Comparison of ENCODE assay signal across 19 cellular contexts in the genomic region with DNA sequence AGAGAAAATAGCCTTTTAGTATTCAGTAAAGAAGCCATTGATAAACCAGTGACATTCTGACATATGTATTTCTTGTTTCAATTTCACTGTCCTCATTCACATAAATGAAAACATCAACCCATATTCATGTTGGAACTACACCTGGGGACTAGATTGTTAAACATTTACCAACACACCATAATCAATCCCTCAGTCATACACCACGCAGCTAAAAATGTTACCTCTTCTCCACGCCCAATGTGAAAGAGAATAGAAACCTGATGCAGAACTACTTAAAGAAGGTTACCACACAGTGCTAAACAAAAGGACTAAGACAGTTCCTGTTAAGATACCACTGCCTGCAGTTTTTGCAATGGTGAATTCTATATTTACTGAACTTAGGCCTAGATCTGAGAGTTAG.
DNase-seq lines count a peak whose midpoint lies in the region; ATAC-seq lines count a peak whose summit lies in the region.
"Had no signal": no experiment of that assay in that cellular context is flagged by ENCODE, and none has a peak within 500 bp of the region (broad histone marks: within the 10 kb centered on the region; RNA-seq: fewer than 3 reads in every experiment).

No MANE protein-coding gene starts in this region.

- H3K4ac ChIP-seq in mesenchymal stem cell (ENCODE audit: low read depth in 1 of 2, low read length in 2 of 2) = no peak overlapping the region

- no peaks in the 10 kb centered on the region for H3K36me3 ChIP-seq in mesenchymal stem cell (ENCODE audit: control insufficient read depth in 1 of 2, insufficient read depth in 2 of 2, low read depth in 1 of 2, low read length in 2 of 2)
- H3K36me3 ChIP-seq: heart left ventricle, suprapubic skin had no signal

- H3K4me1 ChIP-seq in mesenchymal stem cell (ENCODE audit: control insufficient read depth, insufficient read depth, low read depth, low read length) = no peaks in the 10 kb centered on the region
- H3K4me1 ChIP-seq: heart left ventricle, suprapubic skin had no signal

- no peak overlapping the region for H2BK5ac ChIP-seq in mesenchymal stem cell (ENCODE audit: low read depth, low read length, poor library complexity, severe bottlenecking)

- ATAC-seq in GM18517 (IDR thresholded peaks at IDR 0.05; ENCODE audit: unreplicated experiment) = peak; percentile 99
- ATAC-seq in GM19468 (IDR thresholded peaks at IDR 0.05; ENCODE audit: extremely low read depth, unreplicated experiment) = peak; percentile 80
- peak; percentile 85 for ATAC-seq in HG02798 (IDR thresholded peaks at IDR 0.05; ENCODE audit: poor library complexity, unreplicated experiment)
- ATAC-seq in HG03442 (IDR thresholded peaks at IDR 0.05; ENCODE audit: unreplicated experiment) = peak; percentile 69
- ATAC-seq: activated CD4-positive, CD25-positive, alpha-beta regulatory T cell treated with anti-CD3 and anti-CD28 coated beads, Interleukin-2, amount 50 U/mL, for 24 hours; heart left ventricle; sciatic nerve; T-helper 17 cell had no signal

- H3K79me1 ChIP-seq in mesenchymal stem cell (replicated peaks; ENCODE audit: low read length, poor library complexity, severe bottlenecking) = no peaks in the 10 kb centered on the region

- no peak overlapping the region for H3K4me2 ChIP-seq in mesenchymal stem cell (ENCODE audit: low read length, poor library complexity, severe bottlenecking)

- H2AK5ac ChIP-seq in mesenchymal stem cell (ENCODE audit: low read length, severe bottlenecking) = no peak overlapping the region

- H2BK120ac ChIP-seq in mesenchymal stem cell (ENCODE audit: low read depth, low read length) = no peak overlapping the region

- DNase-seq in mesenchymal stem cell (no peak), Ammon's horn (ENCODE audit: low spot score) (no peak), germinal center (ENCODE audit: low spot score) (no peak), cerebellar cortex (ENCODE audit: low spot score) (no peak)
- DNase-seq: activated naive CD4-positive, alpha-beta T cell treated with anti-CD3 and anti-CD28 coated beads for 36 hours; heart left ventricle; KBM-7; NK-92 treated with Interleukin-12 subunit alpha and Interleukin-12 subunit beta, amount 100 ng/mL, for 24 hours; occipital lobe; Right ventricle myocardium superior; stimulated activated CD4-positive, alpha-beta T cell treated with anti-CD3 and anti-CD28 coated beads, Interleukin-2, amount 100 ng/mL, for 24 hours; T-helper 17 cell had no signal

- H4K8ac ChIP-seq in mesenchymal stem cell (ENCODE audit: low read length) = no peak overlapping the region

- no peak overlapping the region for H3K4me3 ChIP-seq in mesenchymal stem cell (ENCODE audit: insufficient read depth in 1 of 2, low read depth in 1 of 2, low read length in 2 of 2)
- H3K4me3 ChIP-seq: heart left ventricle, suprapubic skin had no signal

- no peak overlapping the region for H2AFZ ChIP-seq in mesenchymal stem cell (ENCODE audit: low read depth, low read length)

- no peak overlapping the region for H3K14ac ChIP-seq in mesenchymal stem cell (ENCODE audit: low read length in 2 of 2)

- H2BK12ac ChIP-seq in mesenchymal stem cell (ENCODE audit: low read length in 2 of 2) = no peak overlapping the region

- no peak overlapping the region for H3K9ac ChIP-seq in mesenchymal stem cell (ENCODE audit: low read length)

- no peaks in the 10 kb centered on the region for H3K9me3 ChIP-seq in mesenchymal stem cell (ENCODE audit: control insufficient read depth, low read length)
- H3K9me3 ChIP-seq: suprapubic skin had no signal

- H3K18ac ChIP-seq in mesenchymal stem cell (ENCODE audit: low read depth in 1 of 2, low read length in 2 of 2) = no peak overlapping the region

- no peaks in the 10 kb centered on the region for H3K27me3 ChIP-seq in mesenchymal stem cell (ENCODE audit: control insufficient read depth in 1 of 2, insufficient read depth in 1 of 2, low read length in 2 of 2)
- H3K27me3 ChIP-seq: heart left ventricle, suprapubic skin had no signal

- H2BK15ac ChIP-seq in mesenchymal stem cell (ENCODE audit: low read depth, poor library complexity, severe bottlenecking) = no peak overlapping the region

- no peak overlapping the region for H3K27ac ChIP-seq in mesenchymal stem cell (ENCODE audit: low read length, poor library complexity, severe bottlenecking)
- H3K27ac ChIP-seq: heart left ventricle, suprapubic skin had no signal

- 100% methylated on average over 2 of the region's 2 CpGs for WGBS in mesenchymal stem cell

- H4K91ac ChIP-seq in mesenchymal stem cell (ENCODE audit: low read length) = no peak overlapping the region

- no peak overlapping the region for H3K23ac ChIP-seq in mesenchymal stem cell (ENCODE audit: low read length in 2 of 2)
